In genomic region chr15:28895146-28895545, GRCh38 we compare ENCODE assay signal across 1 cellular context.
TF ChIP-seq lines count a peak whose summit lies in the region.

No MANE protein-coding gene starts in this region.

TF ChIP-seq in H1, 55 proteins besides CTCF, POLR2A, EP300 and RAD21:
- TF ChIP-seq SUZ12 (IDR thresholded peaks at IDR 0.05; ENCODE audit: low read length) (no peak), FOSL1 (IDR thresholded peaks at IDR 0.05; ENCODE audit: insufficient read depth, low read depth, low read length) (no peak), RBBP5 (IDR thresholded peaks at IDR 0.05; ENCODE audit: borderline replicate concordance, low read depth, low read length) (no peak), ZNF274 (IDR thresholded peaks at IDR 0.05; ENCODE audit: borderline replicate concordance, extremely low read depth, low read length) (no peak), HDAC6 (IDR thresholded peaks at IDR 0.05; ENCODE audit: low read depth, low read length) (no peak), RXRA (IDR thresholded peaks at IDR 0.05; ENCODE audit: insufficient read depth, low read depth, low read length) (no peak), YY1 (IDR thresholded peaks at IDR 0.05; ENCODE audit: low read depth, low read length) (no peak), RNF2 (IDR thresholded peaks at IDR 0.05; ENCODE audit: borderline replicate concordance, low read depth, low read length, missing control alignments, poor library complexity, severe bottlenecking) (no peak)
TF ChIP-seq in H1: peak in this region for 0.
